28 cellular contexts compared by ENCODE assay signal in genomic region chr1:37387854-37388253, GRCh38.
"Had no signal": no experiment of that assay in that cellular context is flagged by ENCODE, and none has a peak within 500 bp of the region (broad histone marks: within the 10 kb centered on the region; RNA-seq: fewer than 3 reads in every experiment).

No MANE protein-coding gene starts in this region.

- H3K4me3 Mint-ChIP-seq: naive thymus-derived CD4-positive, alpha-beta T cell; natural killer cell treated with Interleukin-12 subunit alpha and Interleukin-12 subunit beta and Interleukin-15 and Interleukin-18, amount 100 ng/mL, for 72 hours; nephron progenitor cell; neural crest cell; stimulated activated effector memory CD8-positive, alpha-beta T cell treated with anti-CD3 and anti-CD28 coated beads, Interleukin-12 subunit alpha, Interleukin-12 subunit beta, amount 100 ng/mL, for 72 hours; stimulated activated naive B cell treated with anti-CD40 and anti-IgM and Interleukin-4, amounts not matched to agents 10 μg/mL and 1 μg/mL and 100 μg/mL, for 72 hours; stimulated activated naive CD8-positive, alpha-beta T cell treated with anti-CD3 and anti-CD28 coated beads, Interleukin-15, Interleukin-2, amounts not matched to agents 100 ng/mL and 50 ng/mL, for 24 hours had no signal

- H3K4me1 Mint-ChIP-seq: stimulated activated effector memory CD8-positive, alpha-beta T cell treated with anti-CD3 and anti-CD28 coated beads, Interleukin-12 subunit alpha, Interleukin-12 subunit beta, amount 100 ng/mL, for 72 hours; stimulated activated naive B cell treated with anti-CD40 and anti-IgM and Interleukin-4, amounts not matched to agents 10 μg/mL and 1 μg/mL and 100 μg/mL, for 72 hours had no signal

- H3K9me3 Mint-ChIP-seq: natural killer cell treated with Interleukin-12 subunit alpha and Interleukin-12 subunit beta and Interleukin-15 and Interleukin-18, amount 100 ng/mL, for 72 hours; nephron progenitor cell; neural crest cell; stimulated activated effector memory CD8-positive, alpha-beta T cell treated with anti-CD3 and anti-CD28 coated beads, Interleukin-12 subunit alpha, Interleukin-12 subunit beta, amount 100 ng/mL, for 72 hours; stimulated activated naive B cell treated with anti-CD40 and anti-IgM and Interleukin-4, amounts not matched to agents 10 μg/mL and 1 μg/mL and 100 μg/mL, for 72 hours; stimulated activated naive CD8-positive, alpha-beta T cell treated with anti-CD3 and anti-CD28 coated beads, Interleukin-15, Interleukin-2, amounts not matched to agents 100 ng/mL and 50 ng/mL, for 24 hours had no signal

- H3K36me3 Mint-ChIP-seq: natural killer cell treated with Interleukin-12 subunit alpha and Interleukin-12 subunit beta and Interleukin-15 and Interleukin-18, amount 100 ng/mL, for 72 hours; stimulated activated effector memory CD8-positive, alpha-beta T cell treated with anti-CD3 and anti-CD28 coated beads, Interleukin-12 subunit alpha, Interleukin-12 subunit beta, amount 100 ng/mL, for 72 hours; stimulated activated naive B cell treated with anti-CD40 and anti-IgM and Interleukin-4, amounts not matched to agents 10 μg/mL and 1 μg/mL and 100 μg/mL, for 72 hours had no signal

- H3K27ac ChIP-seq: neutrophil, pancreas, psoas muscle, right lobe of liver, sigmoid colon, stomach, thoracic aorta, thyroid gland, tibial nerve, upper lobe of left lung, vagina had no signal

- ATAC-seq: naive thymus-derived CD4-positive, alpha-beta T cell; pancreas; psoas muscle; right cardiac atrium; right lobe of liver; stimulated activated effector memory CD8-positive, alpha-beta T cell treated with anti-CD3 and anti-CD28 coated beads, Interleukin-12 subunit alpha, Interleukin-12 subunit beta, amount 100 ng/mL, for 72 hours; stimulated activated naive B cell treated with anti-CD40 and anti-IgM and Interleukin-4, amounts not matched to agents 10 μg/mL and 1 μg/mL and 100 μg/mL, for 72 hours had no signal

- H3K9me3 ChIP-seq: neutrophil, pancreas, psoas muscle, right lobe of liver, sigmoid colon, stomach, thoracic aorta, thyroid gland, tibial nerve, upper lobe of left lung, vagina had no signal

- H3K27me3 ChIP-seq: pancreas, right lobe of liver, thyroid gland, vagina had no signal

- H3K36me3 ChIP-seq: neutrophil, pancreas, right lobe of liver, sigmoid colon, stomach, thoracic aorta, thyroid gland, tibial nerve, upper lobe of left lung, vagina had no signal

- DNase-seq: naive thymus-derived CD4-positive, alpha-beta T cell; nephron progenitor cell; nucleus accumbens; pancreas; psoas muscle; right cardiac atrium; right lobe of liver; sigmoid colon; small intestine; stimulated activated CD4-positive, alpha-beta T cell treated with anti-CD3 and anti-CD28 coated beads, Interleukin-15, amount 100 ng/mL, for 24 hours; stimulated activated CD4-positive, alpha-beta T cell treated with anti-CD3 and anti-CD28 coated beads, Interleukin-2, amount 100 ng/mL, for 24 hours; stimulated activated CD4-positive, alpha-beta T cell treated with anti-CD3 and anti-CD28 coated beads, Interleukin-2, amount 100 ng/mL, for 48 hours; stimulated activated CD4-positive, alpha-beta T cell treated with anti-CD3 and anti-CD28 coated beads, Interleukin-4, amount 100 ng/mL, for 24 hours; stimulated activated naive B cell treated with anti-CD40 and anti-IgM and Interleukin-4, amounts not matched to agents 10 μg/mL and 1 μg/mL and 100 μg/mL, for 72 hours; stimulated activated naive CD4-positive, alpha-beta T cell treated with Interleukin-2 at 50 U/mL for 16 hours; stomach; thyroid gland; trophoblast cell; upper lobe of left lung had no signal

- H3K4me1 ChIP-seq: pancreas, psoas muscle, right lobe of liver, sigmoid colon, stomach, thyroid gland, tibial nerve, upper lobe of left lung, vagina had no signal

- H3K27ac Mint-ChIP-seq: natural killer cell treated with Interleukin-12 subunit alpha and Interleukin-12 subunit beta and Interleukin-15 and Interleukin-18, amount 100 ng/mL, for 72 hours; nephron progenitor cell; progenitor cell of endocrine pancreas; stimulated activated effector memory CD8-positive, alpha-beta T cell treated with anti-CD3 and anti-CD28 coated beads, Interleukin-12 subunit alpha, Interleukin-12 subunit beta, amount 100 ng/mL, for 72 hours; stimulated activated naive B cell treated with anti-CD40 and anti-IgM and Interleukin-4, amounts not matched to agents 10 μg/mL and 1 μg/mL and 100 μg/mL, for 72 hours; stimulated activated naive CD8-positive, alpha-beta T cell treated with anti-CD3 and anti-CD28 coated beads, Interleukin-15, Interleukin-2, amounts not matched to agents 100 ng/mL and 50 ng/mL, for 24 hours had no signal

- H3K4me3 ChIP-seq: pancreas, psoas muscle, right lobe of liver, sigmoid colon, stomach, thoracic aorta, thyroid gland, tibial nerve, upper lobe of left lung, vagina had no signal
